13 cellular contexts compared by ENCODE assay signal in genomic region chr7:11127112-11127785, GRCh38.
DNase-seq lines count a peak whose midpoint lies in the region; ATAC-seq, FAIRE-seq and TF ChIP-seq lines count a peak whose summit lies in the region.
"Had no signal": no experiment of that assay in that cellular context is flagged by ENCODE, and none has a peak within 500 bp of the region (broad histone marks: within the 10 kb centered on the region; RNA-seq: fewer than 3 reads in every experiment).

No MANE protein-coding gene starts in this region.

- no peak for TF ChIP-seq POLR2A in H54 (IDR thresholded peaks at IDR 0.05; ENCODE audit: low read depth, low read length)

- ATAC-seq in CD4-positive, alpha-beta T cell (ENCODE audit: poor library complexity) = no peak
- ATAC-seq in activated CD8-positive, alpha-beta T cell treated with anti-CD3 and anti-CD28 coated beads, Interleukin-2, amount 10 ng/mL, durations not matched to agents 7 days and 5 days = peak; percentile 30
- no peak for ATAC-seq in naive thymus-derived CD8-positive, alpha-beta T cell
- no peak for ATAC-seq in HG02885 (IDR thresholded peaks at IDR 0.05; ENCODE audit: poor library complexity, unreplicated experiment)

- no peak for TF ChIP-seq CTCF in CD4-positive, alpha-beta T cell (IDR thresholded peaks at IDR 0.05)

- no peaks in the 10 kb centered on the region for H3K9me3 ChIP-seq in CD4-positive, alpha-beta T cell (ENCODE audit: control insufficient read depth, low read length)
- H3K9me3 ChIP-seq: BE2C had no signal

- no peaks in the 10 kb centered on the region for H3K27me3 Mint-ChIP-seq in CD4-positive, alpha-beta T cell
- no peaks in the 10 kb centered on the region for H3K27me3 Mint-ChIP-seq in activated CD8-positive, alpha-beta T cell treated with anti-CD3 and anti-CD28 coated beads, Interleukin-2, amount 10 ng/mL, durations not matched to agents 7 days and 5 days (ENCODE audit: low read depth)
- H3K27me3 Mint-ChIP-seq in naive thymus-derived CD8-positive, alpha-beta T cell = no peaks in the 10 kb centered on the region

- peaks cover 31% of the 10 kb centered on the region for H3K36me3 Mint-ChIP-seq in CD4-positive, alpha-beta T cell (ENCODE audit: low read depth)
- H3K36me3 Mint-ChIP-seq in activated CD8-positive, alpha-beta T cell treated with anti-CD3 and anti-CD28 coated beads, Interleukin-2, amount 10 ng/mL, durations not matched to agents 7 days and 5 days (ENCODE audit: low read depth) = peaks cover 29% of the 10 kb centered on the region
- peaks cover 10 to 25% (median 19%) of the 10 kb centered on the region in 3 donors for H3K36me3 Mint-ChIP-seq in naive thymus-derived CD8-positive, alpha-beta T cell

- H3K27me3 ChIP-seq in CD4-positive, alpha-beta T cell (ENCODE audit: control insufficient read depth, insufficient read depth, low read length) = no peaks in the 10 kb centered on the region
- H3K27me3 ChIP-seq: BE2C had no signal

- peak overlapping the region; percentile 10 for H3K27ac Mint-ChIP-seq in CD4-positive, alpha-beta T cell
- H3K27ac Mint-ChIP-seq in activated CD8-positive, alpha-beta T cell treated with anti-CD3 and anti-CD28 coated beads, Interleukin-2, amount 10 ng/mL, durations not matched to agents 7 days and 5 days = no peak overlapping the region
- peak overlapping the region in 9 of 10 donors; percentile 3 to 86 (median 61) for H3K27ac Mint-ChIP-seq in naive thymus-derived CD8-positive, alpha-beta T cell

- H3K9me3 Mint-ChIP-seq in CD4-positive, alpha-beta T cell = no peaks in the 10 kb centered on the region
- H3K9me3 Mint-ChIP-seq in activated CD8-positive, alpha-beta T cell treated with anti-CD3 and anti-CD28 coated beads, Interleukin-2, amount 10 ng/mL, durations not matched to agents 7 days and 5 days (ENCODE audit: insufficient read depth) = no peaks in the 10 kb centered on the region
- no peaks in the 10 kb centered on the region for H3K9me3 Mint-ChIP-seq in naive thymus-derived CD8-positive, alpha-beta T cell

- no peak overlapping the region for H3K27ac ChIP-seq in CD4-positive, alpha-beta T cell (ENCODE audit: low read depth, low read length)
- H3K27ac ChIP-seq in substantia nigra (ENCODE audit: low read depth, low read length, poor library complexity, severe bottlenecking) = no peak overlapping the region

- intact Hi-C loops in CD4-positive, alpha-beta T cell (cut with DNase I, micrococcal nuclease) = no loop called here

- no peak overlapping the region for H3K4me3 Mint-ChIP-seq in CD4-positive, alpha-beta T cell
- H3K4me3 Mint-ChIP-seq in activated CD8-positive, alpha-beta T cell treated with anti-CD3 and anti-CD28 coated beads, Interleukin-2, amount 10 ng/mL, durations not matched to agents 7 days and 5 days = no peak overlapping the region
- peak overlapping the region in 2 of 10 donors; percentile 16 to 28 for H3K4me3 Mint-ChIP-seq in naive thymus-derived CD8-positive, alpha-beta T cell

- H3K4me1 Mint-ChIP-seq in CD4-positive, alpha-beta T cell (ENCODE audit: low read depth) = peaks cover 31% of the 10 kb centered on the region
- peaks cover 32% of the 10 kb centered on the region for H3K4me1 Mint-ChIP-seq in activated CD8-positive, alpha-beta T cell treated with anti-CD3 and anti-CD28 coated beads, Interleukin-2, amount 10 ng/mL, durations not matched to agents 7 days and 5 days (ENCODE audit: low read depth)
- H3K4me1 Mint-ChIP-seq in naive thymus-derived CD8-positive, alpha-beta T cell = peaks cover 14 to 34% (median 25%) of the 10 kb centered on the region in 4 donors

- peak; percentile 88 for FAIRE-seq in H54 (lab: Jason Lieb, UNC)
- FAIRE-seq: kidney had no signal

- CTCF ChIA-PET in CD4-positive, alpha-beta T cell (lab: Charles Lee) = no interaction called here
- CTCF ChIA-PET in activated CD8-positive, alpha-beta T cell treated with anti-CD3 and anti-CD28 coated beads, Interleukin-2, amount 10 ng/mL, durations not matched to agents 7 days and 5 days (lab: Charles Lee) = interaction anchor here (0.9 to 1.1 kb wide), 2 partner anchors 9 to 11 kb away, joined by 3 to 4 read pairs; no protein-coding TSS in a partner anchor

- DNase-seq in CD4-positive, alpha-beta T cell = no peak
- DNase-seq in H54 (ENCODE audit: insufficient read length, low spot score) = no peak
- no peak for DNase-seq in activated CD8-positive, alpha-beta T cell treated with anti-CD3 and anti-CD28 coated beads, Interleukin-2, amount 10 ng/mL, durations not matched to agents 7 days and 5 days
- no peak for DNase-seq in naive thymus-derived CD8-positive, alpha-beta T cell
- DNase-seq in substantia nigra (lab: John Stamatoyannopoulos, UW) = no peak
- DNase-seq in NCI-H146 treated with DMSO at 0.1 percent for 48 hours (lab: John Stamatoyannopoulos, UW; ENCODE audit: unreplicated experiment) = no peak
- DNase-seq: anterior cingulate cortex, BE2C, DND-41, kidney, NCI-H1048, NCI-H345 had no signal

- POLR2A ChIA-PET in CD4-positive, alpha-beta T cell (lab: Charles Lee) = interaction anchor here (0.9 kb wide), 1 partner anchor 89 kb away, joined by 3 read pairs; no protein-coding TSS in a partner anchor
- POLR2A ChIA-PET in activated CD8-positive, alpha-beta T cell treated with anti-CD3 and anti-CD28 coated beads, Interleukin-2, amount 10 ng/mL, durations not matched to agents 7 days and 5 days (lab: Charles Lee) = interaction anchor here (0.6 to 0.9 kb wide), 2 partner anchors 48 to 187 kb away, joined by 4 read pairs; a partner anchor contains a TSS
- POLR2A ChIA-PET in naive thymus-derived CD8-positive, alpha-beta T cell (lab: Charles Lee) = interaction anchor here (0.8 kb wide), 1 partner anchor 8 kb away, joined by 3 read pairs; no protein-coding TSS in a partner anchor
